In genomic region chr12:6345319-6346071, GRCh38 we compare ENCODE assay signal across 7 cellular contexts. TPM values are rescaled to one million over a fixed set of nuclear protein-coding genes. Genes with fewer than 3 reads are reported as not detected.
A peak's percentile ranks its signal among the peaks of the same experiment; 100 is the strongest.
DNase-seq lines count a peak whose midpoint lies in the region; ATAC-seq and TF ChIP-seq lines count a peak whose summit lies in the region.

No MANE protein-coding gene starts in this region.

- no peaks in the 10 kb centered on the region for H3K27me3 ChIP-seq in rectal smooth muscle tissue (ENCODE audit: control insufficient read depth, insufficient read depth, low read length)

- TF ChIP-seq CTCF in GM10266 (IDR thresholded peaks at IDR 0.05; ENCODE audit: control insufficient read depth, insufficient read depth, low read depth, missing control alignments) = no peak

- H3K9ac ChIP-seq in rectal smooth muscle tissue (ENCODE audit: low read length) = no peak overlapping the region

- H3K4me1 ChIP-seq in rectal smooth muscle tissue (ENCODE audit: control insufficient read depth, insufficient read depth, low read length) = peaks cover 7% of the 10 kb centered on the region

- no peak overlapping the region for H3K27ac Mint-ChIP-seq in stimulated activated memory B cell treated with anti-CD40 and anti-IgM and Interleukin-4, amounts not matched to agents 10 μg/mL and 1 μg/mL and 100 μg/mL, for 72 hours

- H3K27ac ChIP-seq in rectal smooth muscle tissue (ENCODE audit: low read depth, low read length) = peak overlapping the region; percentile 16

- H3K4me3 Mint-ChIP-seq in stimulated activated memory B cell treated with anti-CD40 and anti-IgM and Interleukin-4, amounts not matched to agents 10 μg/mL and 1 μg/mL and 100 μg/mL, for 72 hours = no peak overlapping the region

- DNase-seq in HS-27A (ENCODE audit: low read depth) (peak; percentile 96), UCSD-AML1 (lab: John Stamatoyannopoulos, UW; ENCODE audit: unreplicated experiment) (peak; percentile 39), T-helper 9 cell (no peak), GM10266 (ENCODE audit: extremely low spot score) (no peak)

- H3K4me3 ChIP-seq in rectal smooth muscle tissue (ENCODE audit: low read length) = no peak overlapping the region

- peaks cover 12% of the 10 kb centered on the region for H3K4me1 Mint-ChIP-seq in stimulated activated memory B cell treated with anti-CD40 and anti-IgM and Interleukin-4, amounts not matched to agents 10 μg/mL and 1 μg/mL and 100 μg/mL, for 72 hours

- no peaks in the 10 kb centered on the region for H3K36me3 Mint-ChIP-seq in stimulated activated memory B cell treated with anti-CD40 and anti-IgM and Interleukin-4, amounts not matched to agents 10 μg/mL and 1 μg/mL and 100 μg/mL, for 72 hours

- peaks cover 1% of the 10 kb centered on the region for H3K36me3 ChIP-seq in rectal smooth muscle tissue (ENCODE audit: control insufficient read depth, insufficient read depth, low read length)

- peak; percentile 53 for ATAC-seq in esophagus mucosa
- no peak for ATAC-seq in stimulated activated memory B cell treated with anti-CD40 and anti-IgM and Interleukin-4, amounts not matched to agents 10 μg/mL and 1 μg/mL and 100 μg/mL, for 72 hours

- peaks cover 45% of the 10 kb centered on the region for H3K27me3 Mint-ChIP-seq in stimulated activated memory B cell treated with anti-CD40 and anti-IgM and Interleukin-4, amounts not matched to agents 10 μg/mL and 1 μg/mL and 100 μg/mL, for 72 hours

- peaks cover 3% of the 10 kb centered on the region for H3K9me3 Mint-ChIP-seq in stimulated activated memory B cell treated with anti-CD40 and anti-IgM and Interleukin-4, amounts not matched to agents 10 μg/mL and 1 μg/mL and 100 μg/mL, for 72 hours

RNA-seq across cellular contexts. Expression of gene TNFRSF1A, which starts 3.6 kb away (rescaled TPM):
- total RNA-seq in esophagus mucosa = 99.3 TPM

RNA-seq across cellular contexts. Expression of gene SCNN1A, which starts 29.9 kb away (rescaled TPM):
- total RNA-seq in esophagus mucosa = 142 TPM

RNA-seq across cellular contexts. Expression of gene PLEKHG6, which starts 35.0 kb away (rescaled TPM):
- total RNA-seq in esophagus mucosa = 21.1 TPM

RNA-seq across cellular contexts. Expression of gene LTBR, which starts 38.5 kb away (rescaled TPM):
- total RNA-seq in esophagus mucosa = 84.2 TPM

Comparison
In these comparisons a context has a peak if more than half of its experiments do, and no peak if none do; other contexts are left out.
1. DNase-seq: peak in HS-27A (single experiment) and UCSD-AML1 (single experiment); none in T-helper 9 cell (single experiment) and GM10266 (single experiment).